In the genomic region with DNA sequence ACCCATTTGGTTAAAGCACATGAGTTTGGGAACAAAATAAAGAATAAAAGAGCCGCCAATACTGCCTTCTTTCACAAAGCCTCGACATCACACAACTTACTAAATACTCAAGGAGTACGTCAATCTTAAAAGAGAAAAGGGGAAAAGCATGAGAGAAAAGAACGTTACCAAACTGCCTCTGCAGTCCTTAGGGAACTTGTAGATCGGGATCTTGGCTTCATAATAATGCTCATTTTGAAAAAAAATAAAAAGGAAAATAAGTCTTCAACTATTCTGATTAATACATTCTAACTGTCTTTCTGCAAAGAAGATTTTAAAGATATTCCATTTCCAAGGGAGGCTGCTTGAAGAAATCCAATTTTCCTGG, we compare ENCODE assay signal across 10 cellular contexts.
DNase-seq lines count a peak whose midpoint lies in the region; ATAC-seq and TF ChIP-seq lines count a peak whose summit lies in the region.
"Had no signal": no experiment of that assay in that cellular context is flagged by ENCODE, and none has a peak within 500 bp of the region (broad histone marks: within the 10 kb centered on the region; RNA-seq: fewer than 3 reads in every experiment).

No MANE protein-coding gene starts in this region.

- H3K27ac ChIP-seq in cardiac muscle cell (peak overlapping the region; percentile 90), esophagus (ENCODE audit: low read depth in 2 of 2, low read length in 1 of 2) (peak overlapping the region in 1 of 2 donors; percentile 60), aorta (ENCODE audit: low read depth in 1 of 2, low read length in 2 of 2) (no peak overlapping the region)
- H3K27ac ChIP-seq: BLaER1, HL-60 had no signal

- no peaks in the 10 kb centered on the region for H3K36me3 Mint-ChIP-seq in nephron progenitor cell (ENCODE audit: low read depth)

- H3K27me3 ChIP-seq in cardiac muscle cell (no peaks in the 10 kb centered on the region), esophagus (ENCODE audit: control insufficient read depth in 1 of 2, insufficient read depth in 2 of 2, low read length in 2 of 2) (no peaks in the 10 kb centered on the region), aorta (ENCODE audit: control insufficient read depth in 1 of 2, insufficient read depth in 2 of 2, low read length in 1 of 2) (no peaks in the 10 kb centered on the region)

- H3K4me3 ChIP-seq in cardiac muscle cell (peak overlapping the region; percentile 22), esophagus (ENCODE audit: low read depth in 1 of 2, low read length in 2 of 2) (peak overlapping the region; percentile 29 to 68), aorta (ENCODE audit: low read length in 2 of 2) (peak overlapping the region; percentile 93 to 96)
- H3K4me3 ChIP-seq: BLaER1 had no signal

- intact Hi-C loops in cardiac septum (cut with DNase I) (loop anchor here (5.0 kb wide), 2 partner anchors 38 to 52 kb away; no protein-coding TSS in a partner anchor), aorta (cut with DNase I) (no loop called here)

- no peak for ATAC-seq in aorta (ENCODE audit: low FRiP score)

- no peaks in the 10 kb centered on the region for H3K9me3 Mint-ChIP-seq in nephron progenitor cell

- H3K9me3 ChIP-seq in cardiac muscle cell (ENCODE audit: low read depth) = no peaks in the 10 kb centered on the region
- H3K9me3 ChIP-seq in esophagus (ENCODE audit: control insufficient read depth in 2 of 2, insufficient read depth in 1 of 2, low read depth in 1 of 2, low read length in 1 of 2) = no peaks in the 10 kb centered on the region
- H3K9me3 ChIP-seq in aorta (ENCODE audit: control insufficient read depth, low read length) = no peaks in the 10 kb centered on the region
- H3K9me3 ChIP-seq: BLaER1 had no signal

- H3K27me3 Mint-ChIP-seq in nephron progenitor cell (ENCODE audit: low read depth, poor library complexity) = no peaks in the 10 kb centered on the region

- H3K4me1 ChIP-seq in cardiac muscle cell (ENCODE audit: low read depth) = peaks cover 23% of the 10 kb centered on the region
- H3K4me1 ChIP-seq in esophagus (ENCODE audit: control insufficient read depth in 2 of 2, insufficient read depth in 2 of 2, low read length in 1 of 2) = no peaks in the 10 kb centered on the region
- H3K4me1 ChIP-seq in aorta (ENCODE audit: control insufficient read depth in 1 of 2, insufficient read depth in 2 of 2, low read length in 2 of 2) = no peaks in the 10 kb centered on the region
- H3K4me1 ChIP-seq: BLaER1 had no signal

- H3K4me3 Mint-ChIP-seq in nephron progenitor cell = peak overlapping the region; percentile 87

- peak overlapping the region; percentile 85 for H3K27ac Mint-ChIP-seq in nephron progenitor cell

- peaks cover 48% of the 10 kb centered on the region for H3K4me1 Mint-ChIP-seq in nephron progenitor cell

- DNase-seq in cardiac muscle cell (ENCODE audit: low read depth in 1 of 2, low spot score in 1 of 2) (no peak), cardiac septum (ENCODE audit: low spot score) (no peak), nephron progenitor cell (no peak), aorta (no peak), DMS53 treated with DMSO at 0.1 percent for 48 hours (lab: John Stamatoyannopoulos, UW; ENCODE audit: unreplicated experiment) (no peak), cerebellar cortex (ENCODE audit: low spot score) (no peak), GM10266 (ENCODE audit: extremely low spot score) (no peak)

- TF ChIP-seq CTCF in cardiac muscle cell (IDR thresholded peaks at IDR 0.05; ENCODE audit: low read depth, low read length) = no peak
- TF ChIP-seq CTCF in nephron progenitor cell (IDR thresholded peaks at IDR 0.05) = no peak
- TF ChIP-seq CTCF in GM10266 (IDR thresholded peaks at IDR 0.05; ENCODE audit: control insufficient read depth, insufficient read depth, low read depth, missing control alignments) = no peak

- WGBS in esophagus, 2 donors = 11 to 23% methylated on average over 5 of the region's 5 CpGs
- 4% methylated on average over 5 of the region's 5 CpGs for WGBS in aorta, 2 donors

- H3K36me3 ChIP-seq in cardiac muscle cell (no peaks in the 10 kb centered on the region), esophagus (ENCODE audit: control insufficient read depth in 2 of 2, insufficient read depth in 2 of 2, low read length in 1 of 2) (no peaks in the 10 kb centered on the region), aorta (ENCODE audit: control insufficient read depth in 1 of 2, insufficient read depth in 2 of 2, low read length in 1 of 2) (no peaks in the 10 kb centered on the region)
- H3K36me3 ChIP-seq: BLaER1 had no signal

Comparison
In these comparisons a context has a peak if more than half of its experiments do, and no peak if none do; other contexts are left out.
1. H3K4me3 ChIP-seq: peak in every context shown above with its lines; median percentile 94 in aorta; 48 in esophagus; 22 in cardiac muscle cell.